ENCODE assay signal across 8 cellular contexts in the genomic region with DNA sequence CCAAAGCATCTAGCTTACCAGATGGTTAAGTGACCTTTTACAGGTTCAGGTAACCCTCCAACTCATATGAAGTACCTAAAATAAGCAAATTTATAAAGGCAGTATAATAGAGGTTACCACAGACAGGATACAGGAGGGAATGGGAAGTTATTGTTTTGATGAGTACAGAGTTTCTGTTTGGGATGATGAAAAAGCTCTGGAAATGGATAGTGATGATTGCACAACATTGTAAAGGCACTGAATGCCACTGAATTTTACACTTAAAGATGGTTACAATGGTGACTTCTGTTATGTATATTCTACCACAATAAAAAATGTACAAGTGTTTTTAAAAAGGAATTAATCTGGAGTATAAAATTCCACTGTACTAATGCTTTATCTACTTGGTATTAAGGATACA.
"Had no signal": no experiment of that assay in that cellular context is flagged by ENCODE, and none has a peak within 500 bp of the region (broad histone marks: within the 10 kb centered on the region; RNA-seq: fewer than 3 reads in every experiment).

No MANE protein-coding gene starts in this region.

- ATAC-seq: GM12878 had no signal

- DNase-seq: GDM1, GF-D8 had no signal

- H3K4me3 ChIP-seq: GM12878 had no signal

- FAIRE-seq: G401.6, GM12878, GM12891, GM12892, GM18507, GM19239 had no signal
